ENCODE assay signal across 7 cellular contexts in genomic region chr6:106102034-106102433, GRCh38. TPM values are rescaled to one million over a fixed set of nuclear protein-coding genes. Genes with fewer than 3 reads are reported as not detected.
DNase-seq lines count a peak whose midpoint lies in the region; ATAC-seq and FAIRE-seq lines count a peak whose summit lies in the region.

No MANE protein-coding gene starts in this region.

- H3K4me1 Mint-ChIP-seq in activated naive CD4-positive, alpha-beta T cell treated with anti-CD3 and anti-CD28 coated beads for 36 hours (ENCODE audit: low read depth) = peaks cover 72% of the 10 kb centered on the region

- no peaks in the 10 kb centered on the region for H3K9me3 Mint-ChIP-seq in activated naive CD4-positive, alpha-beta T cell treated with anti-CD3 and anti-CD28 coated beads for 36 hours

- ATAC-seq in GM19351 (IDR thresholded peaks at IDR 0.05; ENCODE audit: unreplicated experiment) = peak; percentile 64
- peak; percentile 63 for ATAC-seq in HG03025 (IDR thresholded peaks at IDR 0.05; ENCODE audit: low FRiP score, unreplicated experiment)
- ATAC-seq in stimulated activated naive CD8-positive, alpha-beta T cell treated with anti-CD3 and anti-CD28 coated beads, Interleukin-15, Interleukin-2, amounts not matched to agents 100 U/mL and 50 U/mL, for 24 hours = peak; percentile 16

- intact Hi-C loops in activated naive CD4-positive, alpha-beta T cell treated with anti-CD3 and anti-CD28 coated beads for 36 hours (cut with micrococcal nuclease) = loop anchor here (1.0 kb wide), 5 partner anchors 40 to 202 kb away; no protein-coding TSS in a partner anchor

- peaks cover 4% of the 10 kb centered on the region for H3K27me3 Mint-ChIP-seq in activated naive CD4-positive, alpha-beta T cell treated with anti-CD3 and anti-CD28 coated beads for 36 hours (ENCODE audit: low read depth)

- H3K27ac Mint-ChIP-seq in activated naive CD4-positive, alpha-beta T cell treated with anti-CD3 and anti-CD28 coated beads for 36 hours = peak overlapping the region; percentile 50

- H3K36me3 Mint-ChIP-seq in activated naive CD4-positive, alpha-beta T cell treated with anti-CD3 and anti-CD28 coated beads for 36 hours (ENCODE audit: low read depth) = peaks cover 14% of the 10 kb centered on the region

- CTCF ChIA-PET in activated naive CD4-positive, alpha-beta T cell treated with anti-CD3 and anti-CD28 coated beads for 36 hours (lab: Charles Lee) = interaction anchor here (0.6 kb wide), 1 partner anchor 100 kb away, joined by 4 read pairs; no protein-coding TSS in a partner anchor

- H3K4me3 Mint-ChIP-seq in activated naive CD4-positive, alpha-beta T cell treated with anti-CD3 and anti-CD28 coated beads for 36 hours = no peak overlapping the region

- peak; percentile 84 for DNase-seq in activated naive CD4-positive, alpha-beta T cell treated with anti-CD3 and anti-CD28 coated beads for 36 hours
- DNase-seq in stimulated activated naive CD8-positive, alpha-beta T cell treated with anti-CD3 and anti-CD28 coated beads, Interleukin-15, Interleukin-2, amounts not matched to agents 100 U/mL and 50 U/mL, for 24 hours = peak; percentile 59
- DNase-seq in HTR-8/SVneo (ENCODE audit: insufficient read length, low spot score) = no peak
- no peak for DNase-seq in DMS153 (lab: John Stamatoyannopoulos, UW)
- DNase-seq in NCI-H524 treated with DMSO at 0.1 percent for 48 hours (lab: John Stamatoyannopoulos, UW) = no peak

- FAIRE-seq in HTR-8/SVneo (lab: Jason Lieb, UNC) = no peak

RNA-seq across cellular contexts. Expression of gene PRDM1, which starts 15.9 kb away (rescaled TPM):
- 1 to 10 TPM; 3.4 to 4.0 TPM for total RNA-seq in activated naive CD4-positive, alpha-beta T cell treated with anti-CD3 and anti-CD28 coated beads for 36 hours

Comparison
In these comparisons a context has a peak if more than half of its experiments do, and no peak if none do; other contexts are left out.
1. DNase-seq: peak in activated naive CD4-positive, alpha-beta T cell treated with anti-CD3 and anti-CD28 coated beads for 36 hours (single experiment) and stimulated activated naive CD8-positive, alpha-beta T cell treated with anti-CD3 and anti-CD28 coated beads, Interleukin-15, Interleukin-2, amounts not matched to agents 100 U/mL and 50 U/mL, for 24 hours (single experiment); none in HTR-8/SVneo (single experiment), DMS153 (single experiment) and NCI-H524 treated with DMSO at 0.1 percent for 48 hours (single experiment).
2. Peak in every context shown above with its lines, with median percentiles within 50 percentile points of each other: ATAC-seq.